ENCODE assay signal across 11 cellular contexts in the genomic region with DNA sequence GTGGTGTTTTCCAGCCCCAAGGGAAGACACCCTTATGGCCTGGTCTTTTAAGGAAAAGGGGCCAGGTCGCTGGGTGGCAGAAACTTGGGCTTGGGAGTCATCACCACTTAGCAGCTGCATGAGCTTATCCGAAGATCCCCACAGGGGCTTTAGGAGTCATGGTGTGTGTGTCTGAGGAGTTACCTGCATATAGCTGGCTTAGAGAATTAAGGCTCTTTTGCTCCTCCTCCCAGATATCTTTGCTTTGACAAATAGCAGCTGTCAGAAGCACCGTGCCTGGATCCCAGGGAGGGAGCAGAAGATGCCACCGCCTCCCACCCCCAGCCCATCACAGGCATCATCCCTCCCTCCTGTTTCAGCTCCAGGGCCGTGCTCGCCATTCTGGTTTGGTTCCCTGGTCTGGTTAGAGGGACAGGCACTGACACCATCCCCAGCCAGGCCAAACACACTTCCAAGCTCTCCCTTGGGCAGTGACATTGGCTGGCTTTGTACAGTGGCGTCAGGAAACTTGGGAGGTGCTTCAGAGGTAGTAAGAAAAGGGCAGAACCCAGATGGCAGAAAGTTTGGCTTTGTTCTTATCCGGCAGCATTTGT. TPM values are rescaled to one million over a fixed set of nuclear protein-coding genes. Genes with fewer than 3 reads are reported as not detected.
A peak's percentile ranks its signal among the peaks of the same experiment; 100 is the strongest.
DNase-seq lines count a peak whose midpoint lies in the region; ATAC-seq and TF ChIP-seq lines count a peak whose summit lies in the region.
"Had no signal": no experiment of that assay in that cellular context is flagged by ENCODE, and none has a peak within 500 bp of the region (broad histone marks: within the 10 kb centered on the region; RNA-seq: fewer than 3 reads in every experiment).

No MANE protein-coding gene starts in this region.

- TF ChIP-seq CTCF in CD8-positive, alpha-beta T cell (IDR thresholded peaks at IDR 0.05), result no peak
- TF ChIP-seq CTCF in osteocyte (IDR thresholded peaks at IDR 0.05), result no peak

- CTCF ChIA-PET in CD8-positive, alpha-beta T cell (lab: Charles Lee), result interaction anchor here (0.9 to 6.1 kb wide), 5 partner anchors 12 to 114 kb away, joined by 3 to 46 read pairs (median 4); a partner anchor contains a TSS

- H3K36me3 ChIP-seq in CD8-positive, alpha-beta T cell (ENCODE audit: insufficient read depth, low read length), result no peaks in the 10 kb centered on the region
- no peaks in the 10 kb centered on the region for H3K36me3 ChIP-seq in effector memory CD4-positive, alpha-beta T cell (ENCODE audit: control insufficient read depth, insufficient read depth, low read length)

- H3K27me3 ChIP-seq in CD8-positive, alpha-beta T cell (ENCODE audit: insufficient read depth, low read length), result no peaks in the 10 kb centered on the region
- no peaks in the 10 kb centered on the region for H3K27me3 ChIP-seq in effector memory CD4-positive, alpha-beta T cell (replicated peaks; ENCODE audit: control insufficient read depth, insufficient read depth, low read length, poor library complexity, severe bottlenecking)

- no peaks in the 10 kb centered on the region for H3K9me3 Mint-ChIP-seq in CD8-positive, alpha-beta T cell
- no peaks in the 10 kb centered on the region for H3K9me3 Mint-ChIP-seq in osteocyte (ENCODE audit: unreplicated experiment)

- H3K36me3 Mint-ChIP-seq in CD8-positive, alpha-beta T cell, result no peaks in the 10 kb centered on the region
- peaks cover 15% of the 10 kb centered on the region for H3K36me3 Mint-ChIP-seq in osteocyte (ENCODE audit: unreplicated experiment)

- no peak overlapping the region for H3K4me3 Mint-ChIP-seq in CD8-positive, alpha-beta T cell
- H3K4me3 Mint-ChIP-seq in osteocyte (ENCODE audit: unreplicated experiment), result no peak overlapping the region

- H3K4me3 ChIP-seq in CD8-positive, alpha-beta T cell (ENCODE audit: low read depth, low read length), result no peak overlapping the region
- no peak overlapping the region for H3K4me3 ChIP-seq in effector memory CD4-positive, alpha-beta T cell (ENCODE audit: insufficient read depth, low read depth, low read length, poor library complexity, severe bottlenecking)
- H3K4me3 ChIP-seq: lung had no signal

- no peaks in the 10 kb centered on the region for H3K9me3 ChIP-seq in CD8-positive, alpha-beta T cell (ENCODE audit: low read length)
- H3K9me3 ChIP-seq in effector memory CD4-positive, alpha-beta T cell (ENCODE audit: control insufficient read depth, low read length), result no peaks in the 10 kb centered on the region

- H3K4me1 ChIP-seq in CD8-positive, alpha-beta T cell (ENCODE audit: insufficient read depth, low read length), result peaks cover 29% of the 10 kb centered on the region
- peaks cover 37% of the 10 kb centered on the region for H3K4me1 ChIP-seq in effector memory CD4-positive, alpha-beta T cell (ENCODE audit: control insufficient read depth, insufficient read depth, low read length, poor library complexity, severe bottlenecking)

- no peaks in the 10 kb centered on the region for H3K27me3 Mint-ChIP-seq in CD8-positive, alpha-beta T cell (ENCODE audit: low read depth)
- H3K27me3 Mint-ChIP-seq in osteocyte (ENCODE audit: unreplicated experiment), result no peaks in the 10 kb centered on the region

- H3K27ac Mint-ChIP-seq in CD8-positive, alpha-beta T cell, result peak overlapping the region; percentile 69
- peak overlapping the region; percentile 75 for H3K27ac Mint-ChIP-seq in osteocyte (ENCODE audit: unreplicated experiment)

- no peak overlapping the region for H3K27ac ChIP-seq in CD8-positive, alpha-beta T cell (ENCODE audit: low read depth, low read length)
- peak overlapping the region; percentile 75 for H3K27ac ChIP-seq in effector memory CD4-positive, alpha-beta T cell (ENCODE audit: insufficient read depth, low read length, poor library complexity, severe bottlenecking)

- POLR2A ChIA-PET in CD8-positive, alpha-beta T cell (lab: Charles Lee), result interaction anchor here (1.0 to 1.9 kb wide), 5 partner anchors 10 to 100 kb away, joined by 4 to 6 read pairs (median 4); a partner anchor contains a TSS

- no peak for ATAC-seq in CD8-positive, alpha-beta T cell
- ATAC-seq in HG03432 (IDR thresholded peaks at IDR 0.05; ENCODE audit: unreplicated experiment), result peak; percentile 4
- ATAC-seq in HG02970 (IDR thresholded peaks at IDR 0.05; ENCODE audit: low FRiP score, unreplicated experiment), result no peak

- peaks cover 39% of the 10 kb centered on the region for H3K4me1 Mint-ChIP-seq in CD8-positive, alpha-beta T cell (ENCODE audit: low read depth)
- peaks cover 24% of the 10 kb centered on the region for H3K4me1 Mint-ChIP-seq in osteocyte (ENCODE audit: unreplicated experiment)

- intact Hi-C loops in CD8-positive, alpha-beta T cell (cut with DNase I, micrococcal nuclease), result loop anchor here in 1 of 2 experiments (1.0 kb wide), 1 partner anchor 24 kb away; no protein-coding TSS in a partner anchor

- no peak for DNase-seq in CD8-positive, alpha-beta T cell
- no peak for DNase-seq in effector memory CD4-positive, alpha-beta T cell
- DNase-seq in osteocyte (ENCODE audit: extremely low spot score, unreplicated experiment) (no peak), hepatic stellate cell (ENCODE audit: low spot score) (no peak), NCI-H2227 (lab: John Stamatoyannopoulos, UW; ENCODE audit: unreplicated experiment) (no peak)
- DNase-seq: cerebellar nuclear complex, foreskin fibroblast, NCI-H524 had no signal

RNA-seq across cellular contexts. Expression of a gene that starts 17.4 kb away (rescaled TPM):
- not detected for total RNA-seq in CD8-positive, alpha-beta T cell
- 1.2 and 1.3 TPM in 2 replicates for total RNA-seq in osteocyte

RNA-seq across cellular contexts. Expression of a gene that starts 49.2 kb away (rescaled TPM):
- 10 to 100 TPM; 11.9 to 12.9 TPM for total RNA-seq in CD8-positive, alpha-beta T cell
- total RNA-seq in osteocyte, result 16.5 and 17.0 TPM in 2 replicates
